13 cellular contexts compared by ENCODE assay signal in the genomic region with DNA sequence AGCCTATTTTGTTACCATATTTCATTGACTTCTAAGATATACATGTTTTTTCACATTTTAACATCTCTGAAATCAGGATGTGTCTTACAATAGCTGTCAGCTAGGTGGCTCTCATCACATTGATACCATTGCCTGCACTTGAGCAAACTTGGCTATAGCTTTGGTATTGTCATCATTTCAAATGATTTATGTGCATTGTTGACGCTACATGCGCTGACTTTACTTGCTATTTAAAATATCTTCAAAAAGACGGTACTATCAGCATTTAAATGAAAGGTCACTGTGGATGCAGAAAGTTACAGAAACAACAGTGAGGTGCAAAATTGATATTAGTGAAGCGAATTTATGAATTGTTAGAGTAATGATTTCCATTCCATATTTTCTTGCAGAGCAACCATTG. TPM values are rescaled to one million over a fixed set of nuclear protein-coding genes. Genes with fewer than 3 reads are reported as not detected.
A peak's percentile ranks its signal among the peaks of the same experiment; 100 is the strongest.
DNase-seq lines count a peak whose midpoint lies in the region; ATAC-seq and TF ChIP-seq lines count a peak whose summit lies in the region.
"Had no signal": no experiment of that assay in that cellular context is flagged by ENCODE, and none has a peak within 500 bp of the region (broad histone marks: within the 10 kb centered on the region; RNA-seq: fewer than 3 reads in every experiment).

No MANE protein-coding gene starts in this region.

- H3K4me1 ChIP-seq in colonic mucosa, result no peaks in the 10 kb centered on the region

- H3K36me3 Mint-ChIP-seq in activated T-cell treated with anti-CD3 and anti-CD28 coated beads, Interleukin-2, amount 50 U/mL, for 72 hours (ENCODE audit: insufficient read depth in 2 of 2), result no peaks in the 10 kb centered on the region
- H3K36me3 Mint-ChIP-seq: naive B cell had no signal

- no peak overlapping the region for H3K4me3 Mint-ChIP-seq in activated T-cell treated with anti-CD3 and anti-CD28 coated beads, Interleukin-2, amount 50 U/mL, for 72 hours
- H3K4me3 Mint-ChIP-seq: naive B cell; T-helper 1 cell treated with Interleukin-12 subunit alpha and Interleukin-12 subunit beta and Interleukin-4 antibody, amounts not matched to agents 30 μg/mL and 1 μg/mL, for 36 hours had no signal

- CTCF ChIA-PET in BJ (lab: Yijun Ruan, JAX) (interaction anchor here (0.6 to 2.2 kb wide), 9 partner anchors 10 to 145 kb away, joined by 3 to 6 read pairs (median 3); no protein-coding TSS in a partner anchor), RWPE1 (lab: Yijun Ruan, JAX) (interaction anchor here (0.7 to 1.7 kb wide), 5 partner anchors 118 to 144 kb away, joined by 3 to 7 read pairs (median 6); no protein-coding TSS in a partner anchor)

- H3K27me3 ChIP-seq in BJ (ENCODE audit: control insufficient read depth, insufficient read depth, low read length), result no peaks in the 10 kb centered on the region
- H3K27me3 ChIP-seq in colonic mucosa, result no peaks in the 10 kb centered on the region
- H3K27me3 ChIP-seq: gastroesophageal sphincter had no signal

- TF ChIP-seq CTCF in BJ (IDR thresholded peaks at IDR 0.05; ENCODE audit: insufficient read depth, low read depth, low read length), result peak; percentile 52
- peak; percentile 22 for TF ChIP-seq CTCF in GM13977 (IDR thresholded peaks at IDR 0.05; ENCODE audit: extremely low read depth, insufficient read depth, missing control alignments)
- peak; percentile 58 for TF ChIP-seq CTCF in RWPE1 (conservative IDR thresholded peaks at IDR 0.05; ENCODE audit: low read depth)
- peak; percentile 47 for TF ChIP-seq CTCF in foreskin fibroblast (IDR thresholded peaks at IDR 0.05; ENCODE audit: low read depth, low read length)
- TF ChIP-seq CTCF in colonic mucosa (IDR thresholded peaks at IDR 0.05), result no peak

- in situ Hi-C loops in GM13977 (cut with MboI; ENCODE audit: low pct_unique_long_range_greater_than_20kb, low sequenced_read_pairs, unreplicated experiment), result no loop called here

- ATAC-seq in activated T-cell treated with anti-CD3 and anti-CD28 coated beads, Interleukin-2, amount 50 U/mL, for 72 hours (replicated peaks in 1 of 2), result no peak
- ATAC-seq: gastroesophageal sphincter had no signal

- POLR2A ChIA-PET in BJ (lab: Charles Lee), result no interaction called here
- POLR2A ChIA-PET in RWPE1 (lab: Yijun Ruan, JAX; ENCODE audit: low non-redundant PET), result no interaction called here

- H3K9me3 ChIP-seq in colonic mucosa, result no peaks in the 10 kb centered on the region
- H3K9me3 ChIP-seq: gastroesophageal sphincter had no signal

- H3K9ac ChIP-seq in colonic mucosa (ENCODE audit: low read depth in 2 of 2, low read length in 2 of 2), result no peak overlapping the region

- peaks cover 32% of the 10 kb centered on the region for H3K27me3 Mint-ChIP-seq in activated T-cell treated with anti-CD3 and anti-CD28 coated beads, Interleukin-2, amount 50 U/mL, for 72 hours (ENCODE audit: low read depth)

- DNase-seq in BJ (ENCODE audit: low read depth) (no peak), GM13977 (ENCODE audit: low spot score) (no peak), RWPE1 (ENCODE audit: low spot score) (peak; percentile 41), foreskin fibroblast (peak in 1 of 2 donors; percentile 58), colonic mucosa (no peak), ecto neural progenitor cell (ENCODE audit: low spot score) (no peak), glomerular visceral epithelial cell (ENCODE audit: extremely low spot score) (no peak)
- no peak for DNase-seq in activated T-cell treated with anti-CD3 and anti-CD28 coated beads, Interleukin-2, amount 50 U/mL, for 72 hours
- DNase-seq: activated effector memory CD4-positive, alpha-beta T cell treated with anti-CD3 and anti-CD28 coated beads, Interleukin-2, amount 50 U/mL, for 16 hours; naive B cell had no signal

- intact Hi-C loops in colonic mucosa (cut with DNase I), result no loop called here

- no peaks in the 10 kb centered on the region for H3K36me3 ChIP-seq in BJ (ENCODE audit: control insufficient read depth, insufficient read depth, low read length)
- H3K36me3 ChIP-seq in colonic mucosa, result no peaks in the 10 kb centered on the region
- H3K36me3 ChIP-seq: gastroesophageal sphincter, HAP-1 had no signal

- H3K27ac Mint-ChIP-seq in activated T-cell treated with anti-CD3 and anti-CD28 coated beads, Interleukin-2, amount 50 U/mL, for 72 hours, result no peak overlapping the region
- H3K27ac Mint-ChIP-seq: naive B cell; T-helper 1 cell treated with Interleukin-12 subunit alpha and Interleukin-12 subunit beta and Interleukin-4 antibody, amounts not matched to agents 30 μg/mL and 1 μg/mL, for 36 hours had no signal

- no peaks in the 10 kb centered on the region for H3K4me1 Mint-ChIP-seq in activated T-cell treated with anti-CD3 and anti-CD28 coated beads, Interleukin-2, amount 50 U/mL, for 72 hours (ENCODE audit: low read depth)
- H3K4me1 Mint-ChIP-seq: naive B cell had no signal

- no peaks in the 10 kb centered on the region for H3K9me3 Mint-ChIP-seq in activated T-cell treated with anti-CD3 and anti-CD28 coated beads, Interleukin-2, amount 50 U/mL, for 72 hours
- H3K9me3 Mint-ChIP-seq: T-helper 1 cell treated with Interleukin-12 subunit alpha and Interleukin-12 subunit beta and Interleukin-4 antibody, amounts not matched to agents 30 μg/mL and 1 μg/mL, for 36 hours had no signal

- H3K4me3 ChIP-seq in BJ (ENCODE audit: low read depth, low read length) (no peak overlapping the region), foreskin fibroblast (ENCODE audit: low read depth in 1 of 2, low read length in 2 of 2) (no peak overlapping the region), colonic mucosa (no peak overlapping the region)
- H3K4me3 ChIP-seq: gastroesophageal sphincter, HAP-1 had no signal

- H3K27ac ChIP-seq in RWPE1, result no peak overlapping the region
- H3K27ac ChIP-seq in colonic mucosa, result no peak overlapping the region
- H3K27ac ChIP-seq: gastroesophageal sphincter had no signal

RNA-seq across cellular contexts. Expression of a gene that starts 54.0 kb away (rescaled TPM):
- polyA plus RNA-seq in BJ (2011; rRNA removed), result 47.2 and 69.6 TPM in 2 replicates
- 61.1 and 61.2 TPM in 2 replicates for polyA minus RNA-seq in BJ (2011; rRNA and poly(A)+ RNA removed)
- total RNA-seq in activated T-cell treated with anti-CD3 and anti-CD28 coated beads, Interleukin-2, amount 50 U/mL, for 72 hours, result 10 to 100 TPM; 36.8 to 44.1 TPM
- total RNA-seq in colonic mucosa, result 10 to 100 TPM; 71.5 to 86.7 TPM
